2 cellular contexts compared by ENCODE assay signal in the genomic region with DNA sequence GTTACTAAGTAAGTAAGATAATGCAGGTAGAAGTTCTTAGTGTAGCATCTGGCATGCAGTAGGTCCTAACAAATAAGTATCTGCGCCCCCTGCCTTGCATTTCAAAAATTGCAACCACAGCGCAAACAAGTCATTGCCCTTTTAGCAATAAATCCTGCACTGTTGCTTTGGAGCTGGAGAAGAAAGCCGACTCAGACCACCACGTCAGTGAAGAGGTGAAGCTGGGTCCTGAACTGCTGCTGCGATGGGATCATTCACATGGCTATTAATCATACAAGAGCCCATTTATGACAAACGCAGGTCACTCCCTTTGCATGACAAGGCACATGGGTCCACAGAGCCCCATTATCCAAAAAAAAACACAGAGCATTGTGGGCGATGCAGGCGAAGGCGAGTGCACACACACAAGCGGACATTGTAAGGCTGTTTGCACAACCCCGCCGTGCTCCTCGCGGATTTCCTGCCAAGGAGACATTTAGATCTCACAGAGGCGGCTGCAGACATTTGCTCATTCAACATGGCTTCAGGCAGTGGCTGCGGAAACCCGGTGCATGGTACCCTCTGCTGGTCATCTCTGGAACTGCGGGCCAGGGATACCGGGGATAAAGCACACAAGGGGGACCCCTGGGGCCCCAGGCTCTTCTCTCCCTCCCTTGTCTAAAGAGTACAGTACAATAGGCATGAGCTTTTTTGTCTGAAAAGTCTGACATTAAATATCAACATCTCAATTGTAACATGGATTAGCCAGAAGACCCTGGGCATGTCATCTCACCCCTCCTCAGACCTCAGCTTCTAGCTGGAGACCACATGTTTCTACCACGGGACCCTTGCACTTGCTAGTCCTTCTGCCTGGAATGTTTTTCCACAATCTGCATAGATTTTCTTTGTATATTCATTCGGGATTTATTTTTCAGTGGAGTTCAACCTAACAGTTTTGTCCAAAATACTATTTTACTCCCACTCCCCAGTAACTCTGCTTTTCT.
TF ChIP-seq lines count a peak whose summit lies in the region.

No MANE protein-coding gene starts in this region.

TF ChIP-seq in HEK293, 187 proteins besides CTCF, POLR2A, EP300 and RAD21 (continued from another document and continues in another):
- TF ChIP-seq YY1 (tag by site-specific recombination; IDR thresholded peaks at IDR 0.05) (peak; percentile 76), SCRT2 (tag by site-specific recombination; IDR thresholded peaks at IDR 0.05) (peak; percentile 83), ZNF19 (tag by site-specific recombination; IDR thresholded peaks at IDR 0.05; ENCODE audit: low read depth) (no peak), KLF1 (tag by site-specific recombination; IDR thresholded peaks at IDR 0.05) (no peak), ZNF155 (tag by site-specific recombination; IDR thresholded peaks at IDR 0.05) (no peak), HOXD13 (CRISPR knock-in tag; IDR thresholded peaks at IDR 0.05; ENCODE audit: borderline replicate concordance) (no peak), ZNF837 (tag by site-specific recombination; IDR thresholded peaks at IDR 0.05) (no peak), ZBTB17 (tag by site-specific recombination; IDR thresholded peaks at IDR 0.05) (peak; percentile 77; the same call in 1 of the 2 replicates), TRIM28 (IDR thresholded peaks at IDR 0.05; ENCODE audit: borderline replicate concordance, low read length) (peak; percentile 54; the same call in 1 of the 2 replicates), ZNF248 (tag by site-specific recombination; IDR thresholded peaks at IDR 0.05) (no peak), ZSCAN30 (tag by site-specific recombination; IDR thresholded peaks at IDR 0.05) (0 out of 2 replicates have a peak, but pooled peaks have one; percentile 28), ZNF521 (tag by site-specific recombination; IDR thresholded peaks at IDR 0.05) (no peak), ZBTB20 (tag by site-specific recombination; IDR thresholded peaks at IDR 0.05) (no peak), HOXC10 (CRISPR knock-in tag; IDR thresholded peaks at IDR 0.05) (no peak), ZNF221 (tag by site-specific recombination; IDR thresholded peaks at IDR 0.05; ENCODE audit: borderline replicate concordance) (no peak), ZNF621 (tag by site-specific recombination; IDR thresholded peaks at IDR 0.05) (no peak), TCF7L2 (IDR thresholded peaks at IDR 0.05; ENCODE audit: borderline replicate concordance, low read depth, low read length) (no peak), ZNF24 (tag by site-specific recombination; IDR thresholded peaks at IDR 0.05) (no peak), ZFP37 (tag by site-specific recombination; IDR thresholded peaks at IDR 0.05) (no peak), EGR2 (tag by site-specific recombination; IDR thresholded peaks at IDR 0.05; ENCODE audit: low read depth) (no peak), ZNF2 (tag by site-specific recombination; IDR thresholded peaks at IDR 0.05) (peak; percentile 17; the same call in 1 of the 2 replicates), ZFP69B (tag by site-specific recombination; IDR thresholded peaks at IDR 0.05) (peak; percentile 70; the same call in 1 of the 2 replicates), ZNF623 (tag by site-specific recombination; IDR thresholded peaks at IDR 0.05) (peak; percentile 45)
- TF ChIP-seq, protein P1, sequence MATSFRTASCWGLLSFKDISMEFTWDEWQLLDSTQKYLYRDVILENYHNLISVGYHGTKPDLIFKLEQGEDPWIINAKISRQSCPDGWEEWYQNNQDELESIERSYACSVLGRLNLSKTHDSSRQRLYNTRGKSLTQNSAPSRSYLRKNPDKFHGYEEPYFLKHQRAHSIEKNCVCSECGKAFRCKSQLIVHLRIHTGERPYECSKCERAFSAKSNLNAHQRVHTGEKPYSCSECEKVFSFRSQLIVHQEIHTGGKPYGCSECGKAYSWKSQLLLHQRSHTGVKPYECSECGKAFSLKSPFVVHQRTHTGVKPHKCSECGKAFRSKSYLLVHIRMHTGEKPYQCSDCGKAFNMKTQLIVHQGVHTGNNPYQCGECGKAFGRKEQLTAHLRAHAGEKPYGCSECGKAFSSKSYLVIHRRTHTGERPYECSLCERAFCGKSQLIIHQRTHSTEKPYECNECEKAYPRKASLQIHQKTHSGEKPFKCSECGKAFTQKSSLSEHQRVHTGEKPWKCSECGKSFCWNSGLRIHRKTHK (tag by site-specific recombination; IDR thresholded peaks at IDR 0.05), result no peak
- TF ChIP-seq, protein P2, sequence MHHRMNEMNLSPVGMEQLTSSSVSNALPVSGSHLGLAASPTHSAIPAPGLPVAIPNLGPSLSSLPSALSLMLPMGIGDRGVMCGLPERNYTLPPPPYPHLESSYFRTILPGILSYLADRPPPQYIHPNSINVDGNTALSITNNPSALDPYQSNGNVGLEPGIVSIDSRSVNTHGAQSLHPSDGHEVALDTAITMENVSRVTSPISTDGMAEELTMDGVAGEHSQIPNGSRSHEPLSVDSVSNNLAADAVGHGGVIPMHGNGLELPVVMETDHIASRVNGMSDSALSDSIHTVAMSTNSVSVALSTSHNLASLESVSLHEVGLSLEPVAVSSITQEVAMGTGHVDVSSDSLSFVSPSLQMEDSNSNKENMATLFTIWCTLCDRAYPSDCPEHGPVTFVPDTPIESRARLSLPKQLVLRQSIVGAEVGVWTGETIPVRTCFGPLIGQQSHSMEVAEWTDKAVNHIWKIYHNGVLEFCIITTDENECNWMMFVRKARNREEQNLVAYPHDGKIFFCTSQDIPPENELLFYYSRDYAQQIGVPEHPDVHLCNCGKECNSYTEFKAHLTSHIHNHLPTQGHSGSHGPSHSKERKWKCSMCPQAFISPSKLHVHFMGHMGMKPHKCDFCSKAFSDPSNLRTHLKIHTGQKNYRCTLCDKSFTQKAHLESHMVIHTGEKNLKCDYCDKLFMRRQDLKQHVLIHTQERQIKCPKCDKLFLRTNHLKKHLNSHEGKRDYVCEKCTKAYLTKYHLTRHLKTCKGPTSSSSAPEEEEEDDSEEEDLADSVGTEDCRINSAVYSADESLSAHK (tag by site-specific recombination; IDR thresholded peaks at IDR 0.05), result no peak
- TF ChIP-seq, protein P3, sequence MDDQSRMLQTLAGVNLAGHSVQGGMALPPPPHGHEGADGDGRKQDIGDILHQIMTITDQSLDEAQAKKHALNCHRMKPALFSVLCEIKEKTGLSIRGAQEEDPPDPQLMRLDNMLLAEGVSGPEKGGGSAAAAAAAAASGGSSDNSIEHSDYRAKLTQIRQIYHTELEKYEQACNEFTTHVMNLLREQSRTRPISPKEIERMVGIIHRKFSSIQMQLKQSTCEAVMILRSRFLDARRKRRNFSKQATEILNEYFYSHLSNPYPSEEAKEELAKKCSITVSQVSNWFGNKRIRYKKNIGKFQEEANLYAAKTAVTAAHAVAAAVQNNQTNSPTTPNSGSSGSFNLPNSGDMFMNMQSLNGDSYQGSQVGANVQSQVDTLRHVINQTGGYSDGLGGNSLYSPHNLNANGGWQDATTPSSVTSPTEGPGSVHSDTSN (CRISPR knock-in tag; IDR thresholded peaks at IDR 0.05), result 0 out of 2 replicates have a peak, but pooled peaks have one; percentile 43
- TF ChIP-seq, protein P4, sequence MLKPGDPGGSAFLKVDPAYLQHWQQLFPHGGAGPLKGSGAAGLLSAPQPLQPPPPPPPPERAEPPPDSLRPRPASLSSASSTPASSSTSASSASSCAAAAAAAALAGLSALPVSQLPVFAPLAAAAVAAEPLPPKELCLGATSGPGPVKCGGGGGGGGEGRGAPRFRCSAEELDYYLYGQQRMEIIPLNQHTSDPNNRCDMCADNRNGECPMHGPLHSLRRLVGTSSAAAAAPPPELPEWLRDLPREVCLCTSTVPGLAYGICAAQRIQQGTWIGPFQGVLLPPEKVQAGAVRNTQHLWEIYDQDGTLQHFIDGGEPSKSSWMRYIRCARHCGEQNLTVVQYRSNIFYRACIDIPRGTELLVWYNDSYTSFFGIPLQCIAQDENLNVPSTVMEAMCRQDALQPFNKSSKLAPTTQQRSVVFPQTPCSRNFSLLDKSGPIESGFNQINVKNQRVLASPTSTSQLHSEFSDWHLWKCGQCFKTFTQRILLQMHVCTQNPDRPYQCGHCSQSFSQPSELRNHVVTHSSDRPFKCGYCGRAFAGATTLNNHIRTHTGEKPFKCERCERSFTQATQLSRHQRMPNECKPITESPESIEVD (tag by site-specific recombination; IDR thresholded peaks at IDR 0.05), result no peak

TF ChIP-seq in SK-N-SH treated with all-trans-retinoic acid at 6 μM for 48 hours, 23 proteins besides CTCF, POLR2A, EP300 and RAD21:
- TF ChIP-seq, protein P5, sequence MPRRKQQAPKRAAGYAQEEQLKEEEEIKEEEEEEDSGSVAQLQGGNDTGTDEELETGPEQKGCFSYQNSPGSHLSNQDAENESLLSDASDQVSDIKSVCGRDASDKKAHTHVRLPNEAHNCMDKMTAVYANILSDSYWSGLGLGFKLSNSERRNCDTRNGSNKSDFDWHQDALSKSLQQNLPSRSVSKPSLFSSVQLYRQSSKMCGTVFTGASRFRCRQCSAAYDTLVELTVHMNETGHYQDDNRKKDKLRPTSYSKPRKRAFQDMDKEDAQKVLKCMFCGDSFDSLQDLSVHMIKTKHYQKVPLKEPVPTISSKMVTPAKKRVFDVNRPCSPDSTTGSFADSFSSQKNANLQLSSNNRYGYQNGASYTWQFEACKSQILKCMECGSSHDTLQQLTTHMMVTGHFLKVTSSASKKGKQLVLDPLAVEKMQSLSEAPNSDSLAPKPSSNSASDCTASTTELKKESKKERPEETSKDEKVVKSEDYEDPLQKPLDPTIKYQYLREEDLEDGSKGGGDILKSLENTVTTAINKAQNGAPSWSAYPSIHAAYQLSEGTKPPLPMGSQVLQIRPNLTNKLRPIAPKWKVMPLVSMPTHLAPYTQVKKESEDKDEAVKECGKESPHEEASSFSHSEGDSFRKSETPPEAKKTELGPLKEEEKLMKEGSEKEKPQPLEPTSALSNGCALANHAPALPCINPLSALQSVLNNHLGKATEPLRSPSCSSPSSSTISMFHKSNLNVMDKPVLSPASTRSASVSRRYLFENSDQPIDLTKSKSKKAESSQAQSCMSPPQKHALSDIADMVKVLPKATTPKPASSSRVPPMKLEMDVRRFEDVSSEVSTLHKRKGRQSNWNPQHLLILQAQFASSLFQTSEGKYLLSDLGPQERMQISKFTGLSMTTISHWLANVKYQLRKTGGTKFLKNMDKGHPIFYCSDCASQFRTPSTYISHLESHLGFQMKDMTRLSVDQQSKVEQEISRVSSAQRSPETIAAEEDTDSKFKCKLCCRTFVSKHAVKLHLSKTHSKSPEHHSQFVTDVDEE (CRISPR knock-in tag; IDR thresholded peaks at IDR 0.05), result 0 out of 2 replicates have a peak, but pooled peaks have one; percentile 18
- TF ChIP-seq, protein P6, sequence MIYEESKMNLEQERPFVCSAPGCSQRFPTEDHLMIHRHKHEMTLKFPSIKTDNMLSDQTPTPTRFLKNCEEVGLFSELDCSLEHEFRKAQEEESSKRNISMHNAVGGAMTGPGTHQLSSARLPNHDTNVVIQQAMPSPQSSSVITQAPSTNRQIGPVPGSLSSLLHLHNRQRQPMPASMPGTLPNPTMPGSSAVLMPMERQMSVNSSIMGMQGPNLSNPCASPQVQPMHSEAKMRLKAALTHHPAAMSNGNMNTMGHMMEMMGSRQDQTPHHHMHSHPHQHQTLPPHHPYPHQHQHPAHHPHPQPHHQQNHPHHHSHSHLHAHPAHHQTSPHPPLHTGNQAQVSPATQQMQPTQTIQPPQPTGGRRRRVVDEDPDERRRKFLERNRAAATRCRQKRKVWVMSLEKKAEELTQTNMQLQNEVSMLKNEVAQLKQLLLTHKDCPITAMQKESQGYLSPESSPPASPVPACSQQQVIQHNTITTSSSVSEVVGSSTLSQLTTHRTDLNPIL (CRISPR knock-in tag; IDR thresholded peaks at IDR 0.05; ENCODE audit: low read depth), result no peak
TF ChIP-seq in SK-N-SH treated with all-trans-retinoic acid at 6 μM for 48 hours: peak in this region for 1.
